Comparison of ENCODE assay signal across 12 cellular contexts in genomic region chr12:2268478-2269286, GRCh38.
DNase-seq lines count a peak whose midpoint lies in the region; ATAC-seq and TF ChIP-seq lines count a peak whose summit lies in the region.
"Had no signal": no experiment of that assay in that cellular context is flagged by ENCODE, and none has a peak within 500 bp of the region (broad histone marks: within the 10 kb centered on the region; RNA-seq: fewer than 3 reads in every experiment).

No MANE protein-coding gene starts in this region.

- ATAC-seq in left ventricle myocardium superior, result no peak
- peak; percentile 3 for ATAC-seq in mucosa of descending colon
- no peak for ATAC-seq in aorta (ENCODE audit: low FRiP score)
- ATAC-seq in left lung, result no peak

- H3K36me3 Mint-ChIP-seq in immature natural killer cell, result no peaks in the 10 kb centered on the region

- no peaks in the 10 kb centered on the region for H3K9me3 ChIP-seq in left ventricle myocardium inferior (replicated peaks)
- H3K9me3 ChIP-seq in mucosa of descending colon, result no peaks in the 10 kb centered on the region
- H3K9me3 ChIP-seq in aorta (ENCODE audit: control insufficient read depth, low read length), result no peaks in the 10 kb centered on the region
- no peaks in the 10 kb centered on the region for H3K9me3 ChIP-seq in left lung
- H3K9me3 ChIP-seq: upper lobe of left lung had no signal

- H3K27ac Mint-ChIP-seq in immature natural killer cell, result no peak overlapping the region
- H3K27ac Mint-ChIP-seq: dendritic cell treated with granulocyte-macrophage colony-stimulating factor and Interleukin-4, amounts not matched to agents 40 ng/mL and 50 ng/mL, for 4 days had no signal

- no peaks in the 10 kb centered on the region for H3K9me3 Mint-ChIP-seq in immature natural killer cell
- H3K9me3 Mint-ChIP-seq: dendritic cell treated with granulocyte-macrophage colony-stimulating factor and Interleukin-4, amounts not matched to agents 40 ng/mL and 50 ng/mL, for 4 days had no signal

- no peaks in the 10 kb centered on the region for H3K36me3 ChIP-seq in left ventricle myocardium inferior
- no peaks in the 10 kb centered on the region for H3K36me3 ChIP-seq in mucosa of descending colon (ENCODE audit: low read depth)
- no peaks in the 10 kb centered on the region for H3K36me3 ChIP-seq in aorta (ENCODE audit: control insufficient read depth in 1 of 2, insufficient read depth in 2 of 2, low read length in 1 of 2)
- no peaks in the 10 kb centered on the region for H3K36me3 ChIP-seq in left lung
- H3K36me3 ChIP-seq: upper lobe of left lung had no signal

- H3K4me3 Mint-ChIP-seq in immature natural killer cell, result no peak overlapping the region
- H3K4me3 Mint-ChIP-seq: dendritic cell treated with granulocyte-macrophage colony-stimulating factor and Interleukin-4, amounts not matched to agents 40 ng/mL and 50 ng/mL, for 4 days had no signal

- no peak for TF ChIP-seq CTCF in left ventricle myocardium inferior (IDR thresholded peaks at IDR 0.05; ENCODE audit: borderline replicate concordance)
- no peak for TF ChIP-seq CTCF in coronary artery (IDR thresholded peaks at IDR 0.05)
- no peak for TF ChIP-seq CTCF in mucosa of descending colon (IDR thresholded peaks at IDR 0.05)
- TF ChIP-seq CTCF in left lung (IDR thresholded peaks at IDR 0.05), result no peak

- H3K27ac ChIP-seq in left ventricle myocardium inferior (replicated peaks), result peak overlapping the region; percentile 25
- H3K27ac ChIP-seq in coronary artery, result peak overlapping the region; percentile 84 to 86
- peak overlapping the region; percentile 0 to 98 for H3K27ac ChIP-seq in aorta (ENCODE audit: low read depth in 1 of 2, low read length in 2 of 2)
- H3K27ac ChIP-seq in left lung, result no peak overlapping the region
- H3K27ac ChIP-seq: SK-N-MC had no signal

- 16 to 17% methylated on average over 18 of the region's 18 CpGs for WGBS in aorta, 2 donors

- H3K27me3 Mint-ChIP-seq in immature natural killer cell (ENCODE audit: low read depth in 3 of 3), result peaks cover 2 to 6% (median 6%) of the 10 kb centered on the region in 3 donors
- H3K27me3 Mint-ChIP-seq: dendritic cell treated with granulocyte-macrophage colony-stimulating factor and Interleukin-4, amounts not matched to agents 40 ng/mL and 50 ng/mL, for 4 days had no signal

- H3K27me3 ChIP-seq in left ventricle myocardium inferior (ENCODE audit: low read depth) (no peaks in the 10 kb centered on the region), aorta (ENCODE audit: control insufficient read depth in 1 of 2, insufficient read depth in 2 of 2, low read length in 1 of 2) (no peaks in the 10 kb centered on the region), left lung (peaks cover 0 to 18% of the 10 kb centered on the region in 2 donors)
- H3K27me3 ChIP-seq: upper lobe of left lung had no signal

- H3K4me1 ChIP-seq in left ventricle myocardium inferior, result peaks cover 78% of the 10 kb centered on the region
- H3K4me1 ChIP-seq in mucosa of descending colon (ENCODE audit: low read depth), result peaks cover 12% of the 10 kb centered on the region
- H3K4me1 ChIP-seq in aorta (ENCODE audit: control insufficient read depth in 1 of 2, insufficient read depth in 2 of 2, low read length in 2 of 2), result peaks cover 5 to 10% of the 10 kb centered on the region in 2 donors
- H3K4me1 ChIP-seq in left lung, result peaks cover 0 to 13% of the 10 kb centered on the region in 2 donors

- no peaks in the 10 kb centered on the region for H3K4me1 Mint-ChIP-seq in immature natural killer cell

- H3K4me3 ChIP-seq in left ventricle myocardium inferior, result no peak overlapping the region
- peak overlapping the region; percentile 23 for H3K4me3 ChIP-seq in coronary artery
- H3K4me3 ChIP-seq in mucosa of descending colon, result no peak overlapping the region
- H3K4me3 ChIP-seq in aorta (ENCODE audit: low read length in 2 of 2), result no peak overlapping the region
- no peak overlapping the region for H3K4me3 ChIP-seq in left lung
- H3K4me3 ChIP-seq: SK-N-MC, upper lobe of left lung had no signal

- intact Hi-C loops in left ventricle myocardium inferior (cut with micrococcal nuclease), result no loop called here
- intact Hi-C loops in left ventricle myocardium superior (cut with micrococcal nuclease), result no loop called here
- intact Hi-C loops in mucosa of descending colon (cut with DNase I, micrococcal nuclease), result no loop called here
- intact Hi-C loops in aorta (cut with DNase I), result loop anchor here (5.0 kb wide), 4 partner anchors 86 to 216 kb away; partner anchors contain the start of gene CACNA1C (in 1 of the 2)
- intact Hi-C loops in left lung (cut with DNase I), result no loop called here

- DNase-seq in left ventricle myocardium inferior (no peak), left ventricle myocardium superior (no peak), coronary artery (ENCODE audit: low spot score) (no peak), mucosa of descending colon (no peak), aorta (peak in 1 of 2 donors; percentile 83), left lung (no peak), immature natural killer cell (no peak)
- no peak for DNase-seq in stimulated activated CD4-positive, alpha-beta T cell treated with anti-CD3 and anti-CD28 coated beads, Interleukin-15, amount 100 ng/mL, for 24 hours
- DNase-seq: NCI-H187 treated with DMSO at 0.1 percent for 48 hours, upper lobe of left lung had no signal

Comparison
In these comparisons a context has a peak if more than half of its experiments do, and no peak if none do; other contexts are left out.
1. H3K27ac ChIP-seq: peak in left ventricle myocardium inferior (single experiment), coronary artery (2 of 2) and aorta (2 of 2); none in left lung (0 of 2).
2. intact Hi-C loops: an anchor here in aorta (5.0 kb wide); none called in left ventricle myocardium inferior, left ventricle myocardium superior, mucosa of descending colon and left lung.